Comparison of ENCODE assay signal across 33 cellular contexts in the genomic region with DNA sequence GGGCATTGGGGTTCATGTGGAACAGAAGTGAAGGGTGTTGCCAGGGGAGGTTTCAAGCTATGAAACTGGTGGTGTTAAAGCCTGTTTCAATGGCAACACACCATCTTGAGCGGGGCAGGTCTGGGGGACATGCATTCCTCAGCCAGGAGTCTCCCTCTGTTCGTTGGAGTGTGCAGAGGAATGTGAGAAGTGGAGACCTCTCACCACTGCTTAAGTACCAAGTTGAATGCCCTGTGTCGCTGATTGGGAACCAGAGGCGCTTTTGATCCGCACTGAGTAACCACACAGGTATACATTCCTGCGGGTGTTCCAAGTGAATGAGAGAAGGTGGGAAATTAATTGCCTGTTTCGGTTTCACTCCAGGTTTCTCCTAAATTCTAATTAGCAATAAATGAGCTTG.
DNase-seq lines count a peak whose midpoint lies in the region; ATAC-seq, FAIRE-seq and TF ChIP-seq lines count a peak whose summit lies in the region.
"Had no signal": no experiment of that assay in that cellular context is flagged by ENCODE, and none has a peak within 500 bp of the region (broad histone marks: within the 10 kb centered on the region; RNA-seq: fewer than 3 reads in every experiment).

No MANE protein-coding gene starts in this region.

- no peak overlapping the region for H4K5ac ChIP-seq in H1 (ENCODE audit: insufficient read length, low read depth, low read length)

- H2BK120ac ChIP-seq in H1 (replicated peaks; ENCODE audit: low read depth, low read length) = no peak overlapping the region

- FAIRE-seq in H1 (lab: Jason Lieb, UNC) = no peak
- FAIRE-seq: GM12878 had no signal

- H3F3A ChIP-seq in GM23338 (replicated peaks; ENCODE audit: low read depth) = no peaks in the 10 kb centered on the region

- no peak overlapping the region for H3K9ac ChIP-seq in H1 (replicated peaks in 1 of 4; ENCODE audit: extremely low read depth in 1 of 4, low read depth in 3 of 4, low read length in 3 of 4)

- no peak for TF ChIP-seq POLR2A in H1 (IDR thresholded peaks at IDR 0.05; ENCODE audit: control extremely low read depth in 1 of 2, low read depth in 2 of 2, low read length in 2 of 2)

- no peaks in the 10 kb centered on the region for H3K36me3 ChIP-seq in GM23338 (ENCODE audit: insufficient read depth)
- H3K36me3 ChIP-seq in H1 (ENCODE audit: control insufficient read depth in 2 of 4, insufficient read depth in 4 of 4, low read length in 3 of 4) = no peaks in the 10 kb centered on the region
- H3K36me3 ChIP-seq: MG63, thoracic aorta had no signal

- H3K4me3 Mint-ChIP-seq in GM23338 = no peak overlapping the region
- H3K4me3 Mint-ChIP-seq in progenitor cell of endocrine pancreas (ENCODE audit: low read depth) = no peak overlapping the region
- no peak overlapping the region for H3K4me3 Mint-ChIP-seq in T-helper 17 cell
- H3K4me3 Mint-ChIP-seq: activated CD8-positive, alpha-beta T cell treated with anti-CD3 and anti-CD28 coated beads for 36 hours; activated naive CD4-positive, alpha-beta T cell treated with anti-CD3 and anti-CD28 coated beads, Interleukin-2, amount 50 U/mL, for 24 hours; activated T-helper 17 cell treated with anti-CD3 and anti-CD28 coated beads, Interleukin-2, amount 50 U/mL, for 72 hours; B cell; CD8-positive, alpha-beta memory T cell; H9; stimulated activated naive CD8-positive, alpha-beta T cell treated with anti-CD3 and anti-CD28 coated beads, Interleukin-15, amount 100 ng/mL, for 72 hours; T-helper 2 cell treated with Interferon-gamma antibody and Interleukin-4, amounts not matched to agents 5 μg/mL and 100 μg/mL, for 36 hours had no signal

- H3K27ac ChIP-seq in GM23338 (ENCODE audit: low read depth) (no peak overlapping the region), H1 (ENCODE audit: low read depth, low read length) (no peak overlapping the region)
- H3K27ac ChIP-seq: coronary artery, HL-60, spleen, thoracic aorta had no signal

- CTCF ChIA-PET in H1 (lab: Charles Lee; ENCODE audit: partially characterized antibody) = interaction anchor here (0.6 to 9.6 kb wide), 20 partner anchors 9 to 1043 kb away, joined by 3 to 160 read pairs (median 4); a partner anchor contains a TSS

- no peaks in the 10 kb centered on the region for H3K9me3 ChIP-seq in H1 (ENCODE audit: insufficient read depth in 2 of 2, low read depth in 1 of 2, low read length in 1 of 2)
- H3K9me3 ChIP-seq in T-helper 17 cell (ENCODE audit: control insufficient read depth, low read length, poor library complexity, severe bottlenecking) = no peaks in the 10 kb centered on the region
- H3K9me3 ChIP-seq: MG63, spleen, thoracic aorta had no signal

- H3K4me2 ChIP-seq in GM23338 = no peak overlapping the region
- H3K4me2 ChIP-seq in H1 (ENCODE audit: insufficient read depth in 1 of 2, low read depth in 2 of 2, low read length in 2 of 2) = no peak overlapping the region

- no peak overlapping the region; the same call in 1 of the 2 replicates for H2AFZ ChIP-seq in GM23338
- no peak overlapping the region for H2AFZ ChIP-seq in H1 (ENCODE audit: low read length)

- TF ChIP-seq CTCF in GM23338 (conservative IDR thresholded peaks at IDR 0.05; ENCODE audit: low read depth in 2 of 2) (no peak), H1 (IDR thresholded peaks at IDR 0.05; ENCODE audit: control extremely low read depth in 1 of 3, insufficient read depth in 1 of 3, low read depth in 1 of 3, low read length in 3 of 3) (no peak), progenitor cell of endocrine pancreas (IDR thresholded peaks at IDR 0.05; ENCODE audit: unreplicated experiment) (no peak)

- H3K9me2 ChIP-seq in GM23338 (ENCODE audit: insufficient read depth) = no peaks in the 10 kb centered on the region

- H3K79me2 ChIP-seq in GM23338 (replicated peaks; ENCODE audit: insufficient read depth) (no peaks in the 10 kb centered on the region), H1 (ENCODE audit: control insufficient read depth in 1 of 2, insufficient read depth in 2 of 2, low read length in 2 of 2) (no peaks in the 10 kb centered on the region)

- TF ChIP-seq RAD21 in H1 (IDR thresholded peaks at IDR 0.05 in 1 of 2, conservative IDR thresholded peaks at IDR 0.05 in 1 of 2; ENCODE audit: low read depth in 2 of 2, low read length in 2 of 2) = no peak

- peaks cover 3% of the 10 kb centered on the region for H3K27me3 Mint-ChIP-seq in GM23338 (ENCODE audit: insufficient read depth, low read depth, poor library complexity)
- H3K27me3 Mint-ChIP-seq in progenitor cell of endocrine pancreas = no peaks in the 10 kb centered on the region
- no peaks in the 10 kb centered on the region for H3K27me3 Mint-ChIP-seq in T-helper 17 cell
- H3K27me3 Mint-ChIP-seq: activated CD8-positive, alpha-beta T cell treated with anti-CD3 and anti-CD28 coated beads for 36 hours; activated naive CD4-positive, alpha-beta T cell treated with anti-CD3 and anti-CD28 coated beads, Interleukin-2, amount 50 U/mL, for 24 hours; activated T-helper 17 cell treated with anti-CD3 and anti-CD28 coated beads, Interleukin-2, amount 50 U/mL, for 72 hours; B cell had no signal

- no peak overlapping the region for H2BK15ac ChIP-seq in H1 (ENCODE audit: low read length)

- no peak for TF ChIP-seq EP300 in H1 (IDR thresholded peaks at IDR 0.05; ENCODE audit: borderline replicate concordance in 1 of 2, low read depth in 2 of 2, low read length in 2 of 2)

- H3K9me3 Mint-ChIP-seq in GM23338 (no peaks in the 10 kb centered on the region), progenitor cell of endocrine pancreas (ENCODE audit: low read depth) (no peaks in the 10 kb centered on the region)
- H3K9me3 Mint-ChIP-seq: activated CD8-positive, alpha-beta T cell treated with anti-CD3 and anti-CD28 coated beads for 36 hours; activated naive CD4-positive, alpha-beta T cell treated with anti-CD3 and anti-CD28 coated beads, Interleukin-2, amount 50 U/mL, for 24 hours; activated T-helper 17 cell treated with anti-CD3 and anti-CD28 coated beads, Interleukin-2, amount 50 U/mL, for 72 hours; CD8-positive, alpha-beta memory T cell; H9; stimulated activated naive CD8-positive, alpha-beta T cell treated with anti-CD3 and anti-CD28 coated beads, Interleukin-15, amount 100 ng/mL, for 72 hours; T-helper 2 cell treated with Interferon-gamma antibody and Interleukin-4, amounts not matched to agents 5 μg/mL and 100 μg/mL, for 36 hours had no signal

- POLR2A ChIA-PET in H1 (lab: Charles Lee; ENCODE audit: partially characterized antibody) = interaction anchor here (1.6 kb wide), 1 partner anchor 10 kb away, joined by 4 read pairs; no protein-coding TSS in a partner anchor

- H3K14ac ChIP-seq in H1 (ENCODE audit: insufficient read length) = no peak overlapping the region

- 91% methylated on average over 7 of the region's 7 CpGs; no CpG with 5 or more reads in 1 of the 2 experiments for WGBS in H1 (ENCODE audit: extremely low coverage in 1 of 2, insufficient coverage in 1 of 2, insufficient read length in 1 of 2, insufficient replicate concordance in 2 of 2, low coverage in 1 of 2, low lambda C conversion rate in 2 of 2, missing lambda C conversion rate in 1 of 2), 2 experiments

- no peak overlapping the region for H3K4me3 ChIP-seq in GM23338
- no peak overlapping the region for H3K4me3 ChIP-seq in H1 (ENCODE audit: extremely low read depth in 1 of 4, insufficient read depth in 2 of 4, low read depth in 3 of 4, low read length in 4 of 4)
- H3K4me3 ChIP-seq: coronary artery, GM12878, MG63, spleen, thoracic aorta had no signal

- H2AK5ac ChIP-seq in H1 (ENCODE audit: low read depth, low read length) = no peak overlapping the region

- H4K8ac ChIP-seq in H1 (ENCODE audit: extremely low read depth, insufficient read depth, low read length) = no peak overlapping the region

- no peak overlapping the region for H2BK5ac ChIP-seq in H1 (ENCODE audit: low read depth, low read length)

- ATAC-seq in GM23338 (no peak), T-helper 17 cell (no peak), GM21529 (IDR thresholded peaks at IDR 0.05; ENCODE audit: unreplicated experiment) (no peak), GM18909 (IDR thresholded peaks at IDR 0.05; ENCODE audit: poor library complexity, unreplicated experiment) (no peak)
- ATAC-seq: activated CD8-positive, alpha-beta T cell treated with anti-CD3 and anti-CD28 coated beads for 36 hours; activated T-helper 17 cell treated with anti-CD3 and anti-CD28 coated beads, Interleukin-2, amount 50 U/mL, for 72 hours; stimulated activated naive CD8-positive, alpha-beta T cell treated with anti-CD3 and anti-CD28 coated beads, Interleukin-15, amount 100 ng/mL, for 72 hours had no signal

- no peak overlapping the region for H4K91ac ChIP-seq in H1 (replicated peaks; ENCODE audit: insufficient read length, low read length)

- H3K4ac ChIP-seq in H1 (replicated peaks; ENCODE audit: insufficient read length, low read depth, low read length) = no peak overlapping the region

- H3K27me3 ChIP-seq in GM23338 (ENCODE audit: insufficient read depth) (no peaks in the 10 kb centered on the region), H1 (replicated peaks in 1 of 4; ENCODE audit: control insufficient read depth in 3 of 4, extremely low read depth in 1 of 4, insufficient read depth in 3 of 4, low read length in 3 of 4) (no peaks in the 10 kb centered on the region)
- H3K27me3 ChIP-seq: MG63, spleen had no signal

- no peak overlapping the region for H2BK20ac ChIP-seq in H1 (ENCODE audit: low read length)

- no peak overlapping the region for H3K56ac ChIP-seq in H1 (replicated peaks; ENCODE audit: insufficient read length, low read depth, low read length)

- peaks cover 4% of the 10 kb centered on the region; the same call in 1 of the 2 replicates for H3K23me2 ChIP-seq in H1 (ENCODE audit: low read depth, low read length)

- H3K27ac Mint-ChIP-seq in GM23338 (no peak overlapping the region), progenitor cell of endocrine pancreas (peak overlapping the region; percentile 85), T-helper 17 cell (no peak overlapping the region)
- H3K27ac Mint-ChIP-seq: activated CD8-positive, alpha-beta T cell treated with anti-CD3 and anti-CD28 coated beads for 36 hours; activated T-helper 17 cell treated with anti-CD3 and anti-CD28 coated beads, Interleukin-2, amount 50 U/mL, for 72 hours; B cell; T-helper 2 cell treated with Interferon-gamma antibody and Interleukin-4, amounts not matched to agents 5 μg/mL and 100 μg/mL, for 36 hours had no signal

- no peak overlapping the region for H3K23ac ChIP-seq in H1 (ENCODE audit: insufficient read length)

- H3K79me1 ChIP-seq in H1 (ENCODE audit: low read depth, low read length) = no peaks in the 10 kb centered on the region

- no peak overlapping the region for H2BK12ac ChIP-seq in H1 (ENCODE audit: low read depth, low read length)

- peaks cover 12% of the 10 kb centered on the region; the same call in 2 of the 3 replicates for H3K4me1 Mint-ChIP-seq in GM23338
- H3K4me1 Mint-ChIP-seq in progenitor cell of endocrine pancreas (ENCODE audit: low read depth) = peaks cover 15% of the 10 kb centered on the region
- H3K4me1 Mint-ChIP-seq in T-helper 17 cell = peaks cover 5% of the 10 kb centered on the region
- H3K4me1 Mint-ChIP-seq: activated T-helper 17 cell treated with anti-CD3 and anti-CD28 coated beads, Interleukin-2, amount 50 U/mL, for 72 hours; CD8-positive, alpha-beta memory T cell had no signal

- no peaks in the 10 kb centered on the region for H3K36me3 Mint-ChIP-seq in GM23338 (ENCODE audit: low read depth)
- H3K36me3 Mint-ChIP-seq in progenitor cell of endocrine pancreas (ENCODE audit: insufficient read depth) = no peaks in the 10 kb centered on the region
- no peaks in the 10 kb centered on the region for H3K36me3 Mint-ChIP-seq in T-helper 17 cell (ENCODE audit: low read depth)
- H3K36me3 Mint-ChIP-seq: activated naive CD4-positive, alpha-beta T cell treated with anti-CD3 and anti-CD28 coated beads, Interleukin-2, amount 50 U/mL, for 24 hours had no signal

- H3K4me1 ChIP-seq in GM23338 (ENCODE audit: insufficient read depth) = no peaks in the 10 kb centered on the region
- peaks cover 0 to 4% (median under 1%) of the 10 kb centered on the region in 4 experiments; a peak in 3 of 7 replicates for H3K4me1 ChIP-seq in H1 (replicated peaks in 1 of 4; ENCODE audit: control insufficient read depth in 3 of 4, insufficient read depth in 4 of 4, low read length in 3 of 4)
- H3K4me1 ChIP-seq: spleen had no signal

- H3K18ac ChIP-seq in H1 (ENCODE audit: extremely low read depth, low read length) = 0 out of 2 replicates have a peak overlapping the region, but pooled peaks have one; percentile 22

- DNase-seq in GM23338 (ENCODE audit: low spot score) = peak; percentile 17
- no peak for DNase-seq in H1 (ENCODE audit: low read depth in 1 of 2, low spot score in 2 of 2)
- peak; percentile 91 for DNase-seq in left kidney (ENCODE audit: low read depth, low spot score)
- DNase-seq in progenitor cell of endocrine pancreas (ENCODE audit: low spot score, unreplicated experiment) = no peak
- no peak for DNase-seq in NCI-H526 treated with DMSO at 0.1 percent for 48 hours (lab: John Stamatoyannopoulos, UW)
- DNase-seq in T-helper 17 cell = no peak
- DNase-seq: activated CD4-positive, alpha-beta T cell treated with anti-CD3 and anti-CD28 coated beads for 1 hour; activated CD8-positive, alpha-beta T cell treated with anti-CD3 and anti-CD28 coated beads for 36 hours; amniotic stem cell; CD8-positive, alpha-beta memory T cell; effector CD8-positive, alpha-beta T cell; EL; erythroblast; H9; KG1; MG63; NCI-H2029; NCI-H2227 treated with DMSO at 0.1 percent for 48 hours; right cardiac atrium; SHP77 treated with DMSO at 0.1 percent for 48 hours; spleen; stimulated activated CD4-positive, alpha-beta T cell treated with anti-CD3 and anti-CD28 coated beads, Interleukin-2, amount 100 ng/mL, for 24 hours; stimulated activated naive CD8-positive, alpha-beta T cell treated with anti-CD3 and anti-CD28 coated beads, Interleukin-15, amount 100 ng/mL, for 72 hours had no signal

- H4K20me1 ChIP-seq in GM23338 (replicated peaks; ENCODE audit: insufficient read depth) (no peaks in the 10 kb centered on the region), H1 (replicated peaks in 1 of 2; ENCODE audit: control insufficient read depth in 1 of 2, insufficient read depth in 2 of 2, low read length in 2 of 2) (no peaks in the 10 kb centered on the region)

Comparison
In these comparisons a context has a peak if more than half of its experiments do, and no peak if none do; other contexts are left out.
1. DNase-seq: peak in GM23338 (single experiment) and left kidney (single experiment); none in H1 (0 of 2), progenitor cell of endocrine pancreas (single experiment), NCI-H526 treated with DMSO at 0.1 percent for 48 hours (single experiment) and T-helper 17 cell (0 of 3).